ENCODE assay signal across 8 cellular contexts in genomic region chr19:49149652-49150105, GRCh38. TPM values are rescaled to one million over a fixed set of nuclear protein-coding genes. Genes with fewer than 3 reads are reported as not detected.
DNase-seq lines count a peak whose midpoint lies in the region; ATAC-seq, FAIRE-seq and TF ChIP-seq lines count a peak whose summit lies in the region.

No MANE protein-coding gene starts in this region.

- no peaks in the 10 kb centered on the region for H3K27me3 ChIP-seq in foreskin keratinocyte

- ATAC-seq in A549 (peak; percentile 8 to 47), foreskin keratinocyte (peak; percentile 22), HG03571 (IDR thresholded peaks at IDR 0.05; ENCODE audit: unreplicated experiment) (no peak)
- no peak for ATAC-seq in activated T-cell treated with anti-CD3 and anti-CD28 coated beads, Interleukin-2, amount 50 U/mL, for 4 hours

- peak overlapping the region; percentile 100 for H3K4me2 ChIP-seq in A549

- peak overlapping the region; percentile 97 to 99 (median 98) for H3K27ac Mint-ChIP-seq in nephron

- H3K4me3 Mint-ChIP-seq in activated T-cell treated with anti-CD3 and anti-CD28 coated beads, Interleukin-2, amount 50 U/mL, for 4 hours, result peak overlapping the region; percentile 75
- peak overlapping the region; percentile 98 to 100 (median 99) for H3K4me3 Mint-ChIP-seq in nephron

- H3K4me1 ChIP-seq in A549 (peaks cover 31% of the 10 kb centered on the region), foreskin keratinocyte (no peaks in the 10 kb centered on the region)

- peaks cover 4% of the 10 kb centered on the region for H3K9me3 Mint-ChIP-seq in activated T-cell treated with anti-CD3 and anti-CD28 coated beads, Interleukin-2, amount 50 U/mL, for 4 hours
- no peaks in the 10 kb centered on the region for H3K9me3 Mint-ChIP-seq in nephron

- H3K36me3 Mint-ChIP-seq in activated T-cell treated with anti-CD3 and anti-CD28 coated beads, Interleukin-2, amount 50 U/mL, for 4 hours (ENCODE audit: insufficient read depth), result no peaks in the 10 kb centered on the region
- no peaks in the 10 kb centered on the region for H3K36me3 Mint-ChIP-seq in nephron (ENCODE audit: low read depth)

- FAIRE-seq in A549 (lab: Jason Lieb, UNC), result no peak

- TF ChIP-seq RAD21 in A549 (conservative IDR thresholded peaks at IDR 0.05 in 1 of 2, IDR thresholded peaks at IDR 0.05 in 1 of 2), result no peak

- H3K27ac ChIP-seq in A549 (peak overlapping the region; percentile 76 to 83), foreskin keratinocyte (peak overlapping the region; percentile 6)

- peaks cover 23% of the 10 kb centered on the region for H3K4me1 Mint-ChIP-seq in activated T-cell treated with anti-CD3 and anti-CD28 coated beads, Interleukin-2, amount 50 U/mL, for 4 hours (ENCODE audit: low read depth)
- H3K4me1 Mint-ChIP-seq in nephron, result peaks cover 53% of the 10 kb centered on the region

- H3K4me3 ChIP-seq in A549, result peak overlapping the region; percentile 68

- WGBS in A549 (ENCODE audit: missing lambda C conversion rate), result 1% methylated on average over 16 of the region's 23 CpGs

- CTCF ChIA-PET in A549 (lab: Yijun Ruan, JAX), result interaction anchor here (0.6 to 15.0 kb wide), 14 partner anchors 20 to 266 kb away, joined by 3 to 298 read pairs (median 8); partner anchors contain the start of genes LIN7B and PPFIA3

- peaks cover 76% of the 10 kb centered on the region for H3K27me3 Mint-ChIP-seq in activated T-cell treated with anti-CD3 and anti-CD28 coated beads, Interleukin-2, amount 50 U/mL, for 4 hours (ENCODE audit: low read depth)
- peaks cover 7% of the 10 kb centered on the region for H3K27me3 Mint-ChIP-seq in nephron (ENCODE audit: low read depth)

- POLR2A ChIA-PET in A549 (lab: Yijun Ruan, JAX), result interaction anchor here (0.5 to 2.7 kb wide), 6 partner anchors 22 to 304 kb away, joined by 3 to 14 read pairs (median 4); partner anchors contain the start of genes ALDH16A1, GYS1, PPFIA3 and RUVBL2

- peak; percentile 82 to 91 for DNase-seq in A549 (ENCODE audit: low read depth in 1 of 2, low spot score in 1 of 2)
- DNase-seq in GF-D8 (lab: John Stamatoyannopoulos, UW), result peak; percentile 14
- DNase-seq in NCI-H2171 treated with DMSO at 0.1 percent for 48 hours (lab: John Stamatoyannopoulos, UW), result peak; percentile 73
- DNase-seq in activated T-cell treated with anti-CD3 and anti-CD28 coated beads, Interleukin-2, amount 50 U/mL, for 4 hours, result no peak
- DNase-seq in foreskin keratinocyte, result peak; percentile 67 to 81
- DNase-seq in activated CD4-positive, CD25-positive, alpha-beta regulatory T cell (lab: John Stamatoyannopoulos, UW), result no peak

- TF ChIP-seq CTCF in A549 (IDR thresholded peaks at IDR 0.05) (no peak), foreskin keratinocyte (conservative IDR thresholded peaks at IDR 0.05) (no peak), nephron (IDR thresholded peaks at IDR 0.05; ENCODE audit: unreplicated experiment in 3 of 3) (no peak)

- no peaks in the 10 kb centered on the region for H3K9me3 ChIP-seq in A549

- no peak; the same call in 1 of the 2 replicates for TF ChIP-seq POLR2A in A549 (IDR thresholded peaks at IDR 0.05; ENCODE audit: low read length)

- no peak for TF ChIP-seq EP300 in A549 (IDR thresholded peaks at IDR 0.05)

TF ChIP-seq in A549, 52 proteins besides CTCF, POLR2A, EP300 and RAD21 (continues in another document):
- TF ChIP-seq NFE2L2 (conservative IDR thresholded peaks at IDR 0.05; ENCODE audit: low read length) (no peak), FOXS1 (CRISPR knock-in tag; IDR thresholded peaks at IDR 0.05) (no peak), HOXA7 (CRISPR knock-in tag; IDR thresholded peaks at IDR 0.05) (no peak), POLR2AphosphoS2 (conservative IDR thresholded peaks at IDR 0.05; ENCODE audit: low read length) (no peak), REST (IDR thresholded peaks at IDR 0.05) (0 out of 2 replicates have a peak, but pooled peaks have one; percentile 55), HOXB5 (CRISPR knock-in tag; IDR thresholded peaks at IDR 0.05) (no peak), ZFP36 (IDR thresholded peaks at IDR 0.05; ENCODE audit: borderline replicate concordance, partially characterized antibody) (no peak), JUNB (IDR thresholded peaks at IDR 0.05) (no peak), MAFK (IDR thresholded peaks at IDR 0.05; ENCODE audit: partially characterized antibody) (no peak), ZC3H11A (IDR thresholded peaks at IDR 0.05) (no peak), KDM5A (IDR thresholded peaks at IDR 0.05) (no peak), MAZ (IDR thresholded peaks at IDR 0.05; ENCODE audit: borderline replicate concordance, low read depth, low read length) (0 out of 2 replicates have a peak, but pooled peaks have one; percentile 54), HEYL (CRISPR knock-in tag; IDR thresholded peaks at IDR 0.05) (no peak)

RNA-seq across cellular contexts. Expression of gene HRC, which starts 5.5 kb away (rescaled TPM):
- polyA plus RNA-seq in A549 (2011; rRNA removed) (0.04 TPM in 1 of 2 replicates, not detected in the other), A549 (2017; fragmentation: RNase III; extraction: RNeasy Plus Mini Kit Qiagen cat#74134 plus additional on column Dnase treatment) (0.04 to 0.05 TPM in 2 of 3 replicates, not detected in the other), foreskin keratinocyte (not detected in 2 replicates)
- 0.05 TPM in 1 of 2 replicates, not detected in the other for polyA plus RNA-seq in A549 (2012; cell fraction: cytosol; rRNA removed)
- polyA plus RNA-seq in A549 (2012; cell fraction: nucleus; rRNA removed), result 0.02 TPM in 1 of 2 replicates, not detected in the other
- not detected in 2 replicates for polyA minus RNA-seq in A549 (2011; rRNA and poly(A)+ RNA removed)
- total RNA-seq in activated T-cell treated with anti-CD3 and anti-CD28 coated beads, Interleukin-2, amount 50 U/mL, for 4 hours, result not detected
- not detected in 2 replicates for total RNA-seq in foreskin keratinocyte

RNA-seq across cellular contexts. Expression of gene TRPM4, which starts 7.9 kb away (rescaled TPM):
- polyA plus RNA-seq in A549 (2011; rRNA removed) (4.7 and 4.9 TPM in 2 replicates), A549 (2017; fragmentation: RNase III; extraction: RNeasy Plus Mini Kit Qiagen cat#74134 plus additional on column Dnase treatment) (8.4 to 9.4 TPM (median 9.1 TPM) in 3 replicates), foreskin keratinocyte (15.4 and 15.6 TPM in 2 replicates)
- polyA plus RNA-seq in A549 (2012; cell fraction: cytosol; rRNA removed), result 9.1 and 9.3 TPM in 2 replicates
- polyA plus RNA-seq in A549 (2012; cell fraction: nucleus; rRNA removed), result 50.4 and 52.0 TPM in 2 replicates
- polyA minus RNA-seq in A549 (2011; rRNA and poly(A)+ RNA removed), result 9.9 and 11.4 TPM in 2 replicates
- under 1 TPM; 0.37 to 0.43 (median 0.38) TPM for total RNA-seq in activated T-cell treated with anti-CD3 and anti-CD28 coated beads, Interleukin-2, amount 50 U/mL, for 4 hours
- 17.6 and 18.7 TPM in 2 replicates for total RNA-seq in foreskin keratinocyte

RNA-seq across cellular contexts. Expression of gene PPFIA3, which starts 30.3 kb away (rescaled TPM):
- polyA plus RNA-seq in A549 (2011; rRNA removed) (2.5 and 3.2 TPM in 2 replicates), A549 (2017; fragmentation: RNase III; extraction: RNeasy Plus Mini Kit Qiagen cat#74134 plus additional on column Dnase treatment) (6.5 to 8.0 TPM (median 7.3 TPM) in 3 replicates), foreskin keratinocyte (9.4 and 10.3 TPM in 2 replicates)
- polyA plus RNA-seq in A549 (2012; cell fraction: cytosol; rRNA removed), result 6.2 and 8.3 TPM in 2 replicates
- polyA plus RNA-seq in A549 (2012; cell fraction: nucleus; rRNA removed), result 16.1 and 19.2 TPM in 2 replicates
- 4.7 and 5.5 TPM in 2 replicates for polyA minus RNA-seq in A549 (2011; rRNA and poly(A)+ RNA removed)
- total RNA-seq in activated T-cell treated with anti-CD3 and anti-CD28 coated beads, Interleukin-2, amount 50 U/mL, for 4 hours, result 1 to 10 TPM; 3.4 to 5.0 (median 4.0) TPM
- 9.8 and 9.9 TPM in 2 replicates for total RNA-seq in foreskin keratinocyte

RNA-seq across cellular contexts. Expression of gene C19orf73, which starts 30.7 kb away (rescaled TPM):
- 1.4 and 1.8 TPM in 2 replicates for polyA plus RNA-seq in A549 (2011; rRNA removed)
- polyA plus RNA-seq in A549 (2012; cell fraction: cytosol; rRNA removed), result 6.3 and 6.8 TPM in 2 replicates
- polyA plus RNA-seq in A549 (2012; cell fraction: nucleus; rRNA removed), result 4.9 and 5.0 TPM in 2 replicates
- 1.7 to 2.2 TPM (median 1.7 TPM) in 3 replicates for polyA plus RNA-seq in A549 (2017; fragmentation: RNase III; extraction: RNeasy Plus Mini Kit Qiagen cat#74134 plus additional on column Dnase treatment)
- polyA minus RNA-seq in A549 (2011; rRNA and poly(A)+ RNA removed), result 1.6 and 1.7 TPM in 2 replicates
- total RNA-seq in activated T-cell treated with anti-CD3 and anti-CD28 coated beads, Interleukin-2, amount 50 U/mL, for 4 hours, result 1 to 10 TPM; 1.5 to 2.9 (median 2.6) TPM
- 0.71 and 1.2 TPM in 2 replicates for total RNA-seq in foreskin keratinocyte
- 2.0 TPM in 2 replicates for polyA plus RNA-seq in foreskin keratinocyte

RNA-seq across cellular contexts. Expression of gene LIN7B, which starts 35.5 kb away (rescaled TPM):
- polyA plus RNA-seq in A549 (2011; rRNA removed) (4.6 and 5.4 TPM in 2 replicates), A549 (2017; fragmentation: RNase III; extraction: RNeasy Plus Mini Kit Qiagen cat#74134 plus additional on column Dnase treatment) (7.1 to 8.3 TPM (median 8.0 TPM) in 3 replicates), foreskin keratinocyte (3.8 and 4.3 TPM in 2 replicates)
- 16.6 and 16.9 TPM in 2 replicates for polyA plus RNA-seq in A549 (2012; cell fraction: cytosol; rRNA removed)
- 13.0 and 18.7 TPM in 2 replicates for polyA plus RNA-seq in A549 (2012; cell fraction: nucleus; rRNA removed)
- 2.7 and 2.9 TPM in 2 replicates for polyA minus RNA-seq in A549 (2011; rRNA and poly(A)+ RNA removed)
- 1 to 10 TPM; 4.0 to 6.3 (median 4.2) TPM for total RNA-seq in activated T-cell treated with anti-CD3 and anti-CD28 coated beads, Interleukin-2, amount 50 U/mL, for 4 hours
- 2.4 and 3.0 TPM in 2 replicates for total RNA-seq in foreskin keratinocyte

Comparison
In these comparisons a context has a peak if more than half of its experiments do, and no peak if none do; other contexts are left out.
1. ATAC-seq: peak in A549 (2 of 2) and foreskin keratinocyte (single experiment); none in activated T-cell treated with anti-CD3 and anti-CD28 coated beads, Interleukin-2, amount 50 U/mL, for 4 hours (0 of 2) and HG03571 (single experiment).
2. DNase-seq: peak in A549 (2 of 2), GF-D8 (single experiment), NCI-H2171 treated with DMSO at 0.1 percent for 48 hours (single experiment) and foreskin keratinocyte (2 of 2); none in activated T-cell treated with anti-CD3 and anti-CD28 coated beads, Interleukin-2, amount 50 U/mL, for 4 hours (single experiment) and activated CD4-positive, CD25-positive, alpha-beta regulatory T cell (0 of 4).
3. RNA of gene TRPM4, which starts 7.9 kb away (total RNA-seq): 17.6 to 18.7 TPM in foreskin keratinocyte; 0.37 to 0.43 TPM in activated T-cell treated with anti-CD3 and anti-CD28 coated beads, Interleukin-2, amount 50 U/mL, for 4 hours; every median in the first group is over 10 times any median in the second.